Comparison of ENCODE assay signal across 1 cellular context in genomic region chr5:180367300-180367699, GRCh38.
TF ChIP-seq lines count a peak whose summit lies in the region.

No MANE protein-coding gene starts in this region.

TF ChIP-seq in GM12878, 131 proteins besides CTCF, POLR2A, EP300 and RAD21 (continued from another document):
- TF ChIP-seq JUNB (IDR thresholded peaks at IDR 0.05) (peak; percentile 48; the same call in 1 of the 2 replicates), MYB (IDR thresholded peaks at IDR 0.05; ENCODE audit: borderline replicate concordance, low read depth, low read length) (no peak), NBN (IDR thresholded peaks at IDR 0.05) (no peak), IKZF2 (IDR thresholded peaks at IDR 0.05) (no peak), NFIC (IDR thresholded peaks at IDR 0.05; ENCODE audit: low read depth, low read length) (no peak), CREB1 (IDR thresholded peaks at IDR 0.05; ENCODE audit: low read depth) (no peak), MEF2B (IDR thresholded peaks at IDR 0.05; ENCODE audit: partially characterized antibody, poor library complexity, severe bottlenecking) (no peak), ZBTB11 (CRISPR knock-in tag; IDR thresholded peaks at IDR 0.05) (no peak), ZNF384 (IDR thresholded peaks at IDR 0.05; ENCODE audit: borderline replicate concordance, low read depth, low read length) (no peak), CBFB (IDR thresholded peaks at IDR 0.05; ENCODE audit: low read depth) (0 out of 2 replicates have a peak, but pooled peaks have one; percentile 24), HCFC1 (IDR thresholded peaks at IDR 0.05; ENCODE audit: low read length) (no peak), CHD2 (IDR thresholded peaks at IDR 0.05; ENCODE audit: borderline replicate concordance, low read depth, low read length) (no peak), CBX3 (IDR thresholded peaks at IDR 0.05; ENCODE audit: borderline replicate concordance, low read depth) (no peak), IRF4 (IDR thresholded peaks at IDR 0.05; ENCODE audit: low read depth, low read length) (peak; percentile 42; the same call in 1 of the 2 replicates), ZNF24 (IDR thresholded peaks at IDR 0.05) (no peak), BCL11A (IDR thresholded peaks at IDR 0.05; ENCODE audit: low read depth, low read length) (0 out of 2 replicates have a peak, but pooled peaks have one; percentile 8), MTA2 (IDR thresholded peaks at IDR 0.05; ENCODE audit: low read depth) (no peak)
- TF ChIP-seq, protein P1, sequence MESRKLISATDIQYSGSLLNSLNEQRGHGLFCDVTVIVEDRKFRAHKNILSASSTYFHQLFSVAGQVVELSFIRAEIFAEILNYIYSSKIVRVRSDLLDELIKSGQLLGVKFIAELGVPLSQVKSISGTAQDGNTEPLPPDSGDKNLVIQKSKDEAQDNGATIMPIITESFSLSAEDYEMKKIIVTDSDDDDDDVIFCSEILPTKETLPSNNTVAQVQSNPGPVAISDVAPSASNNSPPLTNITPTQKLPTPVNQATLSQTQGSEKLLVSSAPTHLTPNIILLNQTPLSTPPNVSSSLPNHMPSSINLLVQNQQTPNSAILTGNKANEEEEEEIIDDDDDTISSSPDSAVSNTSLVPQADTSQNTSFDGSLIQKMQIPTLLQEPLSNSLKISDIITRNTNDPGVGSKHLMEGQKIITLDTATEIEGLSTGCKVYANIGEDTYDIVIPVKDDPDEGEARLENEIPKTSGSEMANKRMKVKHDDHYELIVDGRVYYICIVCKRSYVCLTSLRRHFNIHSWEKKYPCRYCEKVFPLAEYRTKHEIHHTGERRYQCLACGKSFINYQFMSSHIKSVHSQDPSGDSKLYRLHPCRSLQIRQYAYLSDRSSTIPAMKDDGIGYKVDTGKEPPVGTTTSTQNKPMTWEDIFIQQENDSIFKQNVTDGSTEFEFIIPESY (IDR thresholded peaks at IDR 0.05): no peak
- TF ChIP-seq, protein P2, sequence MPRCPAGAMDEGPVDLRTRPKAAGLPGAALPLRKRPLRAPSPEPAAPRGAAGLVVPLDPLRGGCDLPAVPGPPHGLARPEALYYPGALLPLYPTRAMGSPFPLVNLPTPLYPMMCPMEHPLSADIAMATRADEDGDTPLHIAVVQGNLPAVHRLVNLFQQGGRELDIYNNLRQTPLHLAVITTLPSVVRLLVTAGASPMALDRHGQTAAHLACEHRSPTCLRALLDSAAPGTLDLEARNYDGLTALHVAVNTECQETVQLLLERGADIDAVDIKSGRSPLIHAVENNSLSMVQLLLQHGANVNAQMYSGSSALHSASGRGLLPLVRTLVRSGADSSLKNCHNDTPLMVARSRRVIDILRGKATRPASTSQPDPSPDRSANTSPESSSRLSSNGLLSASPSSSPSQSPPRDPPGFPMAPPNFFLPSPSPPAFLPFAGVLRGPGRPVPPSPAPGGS (IDR thresholded peaks at IDR 0.05; ENCODE audit: borderline replicate concordance, insufficient read depth, low read depth, low read length, poor library complexity, severe bottlenecking): no peak
- TF ChIP-seq, protein P3, sequence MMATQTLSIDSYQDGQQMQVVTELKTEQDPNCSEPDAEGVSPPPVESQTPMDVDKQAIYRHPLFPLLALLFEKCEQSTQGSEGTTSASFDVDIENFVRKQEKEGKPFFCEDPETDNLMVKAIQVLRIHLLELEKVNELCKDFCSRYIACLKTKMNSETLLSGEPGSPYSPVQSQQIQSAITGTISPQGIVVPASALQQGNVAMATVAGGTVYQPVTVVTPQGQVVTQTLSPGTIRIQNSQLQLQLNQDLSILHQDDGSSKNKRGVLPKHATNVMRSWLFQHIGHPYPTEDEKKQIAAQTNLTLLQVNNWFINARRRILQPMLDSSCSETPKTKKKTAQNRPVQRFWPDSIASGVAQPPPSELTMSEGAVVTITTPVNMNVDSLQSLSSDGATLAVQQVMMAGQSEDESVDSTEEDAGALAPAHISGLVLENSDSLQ (IDR thresholded peaks at IDR 0.05): no peak
- TF ChIP-seq, protein P4, sequence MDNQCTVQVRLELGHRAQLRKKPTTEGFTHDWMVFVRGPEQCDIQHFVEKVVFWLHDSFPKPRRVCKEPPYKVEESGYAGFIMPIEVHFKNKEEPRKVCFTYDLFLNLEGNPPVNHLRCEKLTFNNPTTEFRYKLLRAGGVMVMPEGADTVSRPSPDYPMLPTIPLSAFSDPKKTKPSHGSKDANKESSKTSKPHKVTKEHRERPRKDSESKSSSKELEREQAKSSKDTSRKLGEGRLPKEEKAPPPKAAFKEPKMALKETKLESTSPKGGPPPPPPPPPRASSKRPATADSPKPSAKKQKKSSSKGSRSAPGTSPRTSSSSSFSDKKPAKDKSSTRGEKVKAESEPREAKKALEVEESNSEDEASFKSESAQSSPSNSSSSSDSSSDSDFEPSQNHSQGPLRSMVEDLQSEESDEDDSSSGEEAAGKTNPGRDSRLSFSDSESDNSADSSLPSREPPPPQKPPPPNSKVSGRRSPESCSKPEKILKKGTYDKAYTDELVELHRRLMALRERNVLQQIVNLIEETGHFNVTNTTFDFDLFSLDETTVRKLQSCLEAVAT (IDR thresholded peaks at IDR 0.05): no peak
- TF ChIP-seq, protein P5, sequence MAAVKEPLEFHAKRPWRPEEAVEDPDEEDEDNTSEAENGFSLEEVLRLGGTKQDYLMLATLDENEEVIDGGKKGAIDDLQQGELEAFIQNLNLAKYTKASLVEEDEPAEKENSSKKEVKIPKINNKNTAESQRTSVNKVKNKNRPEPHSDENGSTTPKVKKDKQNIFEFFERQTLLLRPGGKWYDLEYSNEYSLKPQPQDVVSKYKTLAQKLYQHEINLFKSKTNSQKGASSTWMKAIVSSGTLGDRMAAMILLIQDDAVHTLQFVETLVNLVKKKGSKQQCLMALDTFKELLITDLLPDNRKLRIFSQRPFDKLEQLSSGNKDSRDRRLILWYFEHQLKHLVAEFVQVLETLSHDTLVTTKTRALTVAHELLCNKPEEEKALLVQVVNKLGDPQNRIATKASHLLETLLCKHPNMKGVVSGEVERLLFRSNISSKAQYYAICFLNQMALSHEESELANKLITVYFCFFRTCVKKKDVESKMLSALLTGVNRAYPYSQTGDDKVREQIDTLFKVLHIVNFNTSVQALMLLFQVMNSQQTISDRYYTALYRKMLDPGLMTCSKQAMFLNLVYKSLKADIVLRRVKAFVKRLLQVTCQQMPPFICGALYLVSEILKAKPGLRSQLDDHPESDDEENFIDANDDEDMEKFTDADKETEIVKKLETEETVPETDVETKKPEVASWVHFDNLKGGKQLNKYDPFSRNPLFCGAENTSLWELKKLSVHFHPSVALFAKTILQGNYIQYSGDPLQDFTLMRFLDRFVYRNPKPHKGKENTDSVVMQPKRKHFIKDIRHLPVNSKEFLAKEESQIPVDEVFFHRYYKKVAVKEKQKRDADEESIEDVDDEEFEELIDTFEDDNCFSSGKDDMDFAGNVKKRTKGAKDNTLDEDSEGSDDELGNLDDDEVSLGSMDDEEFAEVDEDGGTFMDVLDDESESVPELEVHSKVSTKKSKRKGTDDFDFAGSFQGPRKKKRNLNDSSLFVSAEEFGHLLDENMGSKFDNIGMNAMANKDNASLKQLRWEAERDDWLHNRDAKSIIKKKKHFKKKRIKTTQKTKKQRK (IDR thresholded peaks at IDR 0.05; ENCODE audit: low read depth, low read length): no peak
